In the genomic region with DNA sequence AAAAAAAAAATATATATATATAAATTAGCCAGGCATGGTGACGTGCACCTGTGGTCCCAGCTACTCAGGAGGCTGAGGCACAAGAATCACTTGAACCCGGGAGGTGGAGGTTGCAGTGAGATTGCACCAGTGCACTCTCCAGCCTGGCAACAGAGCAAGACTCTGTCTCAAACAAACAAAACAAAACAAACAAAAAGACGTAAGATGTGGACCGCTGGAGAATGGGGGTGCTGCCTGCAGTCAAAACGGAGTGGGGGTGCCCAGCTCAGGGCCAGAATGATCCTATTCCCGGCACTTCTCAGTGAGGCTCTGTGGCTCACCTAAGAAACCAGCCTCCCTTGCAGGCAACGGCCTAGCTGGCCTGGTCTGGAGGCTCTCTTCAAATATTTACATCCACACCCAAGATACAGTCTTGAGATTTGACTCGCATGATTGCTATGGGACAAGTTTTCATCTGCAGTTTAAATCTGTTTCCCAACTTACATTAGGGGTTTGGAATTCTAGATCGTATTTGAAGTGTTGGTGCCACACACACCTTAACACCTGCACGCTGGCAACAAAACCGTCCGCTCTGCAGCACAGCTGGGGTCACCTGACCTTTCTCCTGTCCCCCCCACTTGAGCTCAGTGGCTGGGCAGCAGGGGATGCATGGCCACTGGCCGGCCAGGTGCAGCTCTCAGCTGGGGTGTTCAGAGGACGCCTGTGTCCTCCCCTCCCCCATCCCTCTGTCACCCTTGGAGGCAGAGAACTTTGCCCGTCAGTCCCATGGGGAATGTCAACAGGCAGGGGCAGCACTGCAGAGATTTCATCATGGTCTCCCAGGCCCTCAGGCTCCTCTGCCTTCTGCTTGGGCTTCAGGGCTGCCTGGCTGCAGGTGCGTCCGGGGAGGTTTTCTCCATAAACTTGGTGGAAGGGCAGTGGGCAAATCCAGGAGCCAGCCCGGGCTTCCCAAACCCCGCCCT, we compare ENCODE assay signal across 16 cellular contexts. TPM values are rescaled to one million over a fixed set of nuclear protein-coding genes. Genes with fewer than 3 reads are reported as not detected.
DNase-seq lines count a peak whose midpoint lies in the region; ATAC-seq and TF ChIP-seq lines count a peak whose summit lies in the region.
"Had no signal": no experiment of that assay in that cellular context is flagged by ENCODE, and none has a peak within 500 bp of the region (broad histone marks: within the 10 kb centered on the region; RNA-seq: fewer than 3 reads in every experiment).

Gene F7, plus strand, starts transcription at position 760 of the 962 bp plus-strand sequence. Its CDS starts 51 bp downstream, at position 811.

- H3K4me1 ChIP-seq in transverse colon (peaks cover 0 to 11% (median 10%) of the 10 kb centered on the region in 4 donors), SJCRH30 (no peaks in the 10 kb centered on the region)

- peak; percentile 28 to 65 for DNase-seq in T47D (ENCODE audit: low read depth in 1 of 2, low spot score in 1 of 2)
- DNase-seq in MCF 10A (ENCODE audit: unreplicated experiment), result no peak
- peak; percentile 1 for DNase-seq in NCI-H1436 treated with DMSO at 0.1 percent for 48 hours (lab: John Stamatoyannopoulos, UW)
- peak; percentile 23 for DNase-seq in fibroblast of the aortic adventitia (ENCODE audit: low read depth)
- DNase-seq in transverse colon, result peak; percentile 17
- no peak for DNase-seq in midbrain (lab: John Stamatoyannopoulos, UW)
- DNase-seq in SJCRH30, result no peak
- DNase-seq: activated CD4-positive, alpha-beta T cell treated with anti-CD3 and anti-CD28 coated beads, Interleukin-2, amount 10 ng/mL, durations not matched to agents 7 days and 5 days; activated T-cell treated with anti-CD3 and anti-CD28 coated beads, Interleukin-2, amount 50 U/mL, for 4 hours; adrenal gland; heart right ventricle; left cardiac atrium; naive thymus-derived CD8-positive, alpha-beta T cell had no signal

- no peaks in the 10 kb centered on the region for H3K4me1 Mint-ChIP-seq in MCF 10A (ENCODE audit: insufficient read depth, unreplicated experiment)
- H3K4me1 Mint-ChIP-seq: activated CD4-positive, alpha-beta T cell treated with anti-CD3 and anti-CD28 coated beads, Interleukin-2, amount 10 ng/mL, durations not matched to agents 7 days and 5 days; central memory CD8-positive, alpha-beta T cell had no signal

- intact Hi-C loops in MCF 10A (cut with micrococcal nuclease) (no loop called here), transverse colon (cut with DNase I; ENCODE audit: low total_unique reads) (no loop called here)

- H3K36me3 ChIP-seq in transverse colon (no peaks in the 10 kb centered on the region), SJCRH30 (no peaks in the 10 kb centered on the region)
- H3K36me3 ChIP-seq: adrenal gland, heart right ventricle had no signal

- H3K27ac ChIP-seq in transverse colon (no peak within 1 kb of the TSS), SJCRH30 (no peak within 1 kb of the TSS)
- H3K27ac ChIP-seq: adrenal gland, heart right ventricle had no signal

- no peak for TF ChIP-seq EP300 in transverse colon (IDR thresholded peaks at IDR 0.05; ENCODE audit: low read depth)

- H3K36me3 Mint-ChIP-seq in MCF 10A (ENCODE audit: insufficient read depth, unreplicated experiment), result no peaks in the 10 kb centered on the region
- H3K36me3 Mint-ChIP-seq: naive thymus-derived CD8-positive, alpha-beta T cell had no signal

- 53% methylated on average over 18 of the region's 19 CpGs; no CpG with 5 or more reads in 1 of the 2 donors for WGBS in transverse colon (ENCODE audit: low coverage in 1 of 2), 2 donors

- H3K4me3 Mint-ChIP-seq in MCF 10A (ENCODE audit: unreplicated experiment), result no peak within 1 kb of the TSS
- H3K4me3 Mint-ChIP-seq: activated CD4-positive, alpha-beta T cell treated with anti-CD3 and anti-CD28 coated beads, Interleukin-2, amount 10 ng/mL, durations not matched to agents 7 days and 5 days; activated T-cell treated with anti-CD3 and anti-CD28 coated beads, Interleukin-2, amount 50 U/mL, for 4 hours; central memory CD8-positive, alpha-beta T cell had no signal

- H3K9me3 ChIP-seq in transverse colon (no peaks in the 10 kb centered on the region), SJCRH30 (replicated peaks) (no peaks in the 10 kb centered on the region)
- H3K9me3 ChIP-seq: adrenal gland, heart right ventricle had no signal

- in situ Hi-C loops in T47D (cut with HindIII; ENCODE audit: low pct_unique_long_range_greater_than_20kb, low sequenced_read_pairs), result no loop called here
- in situ Hi-C loops in transverse colon (cut with MboI; ENCODE audit: low pct_ligation_motif_present in 1 of 4, low pct_unique_long_range_greater_than_20kb in 1 of 4, low sequenced_read_pairs in 3 of 4), result no loop called here

- no peaks in the 10 kb centered on the region for H3K9me3 Mint-ChIP-seq in MCF 10A (ENCODE audit: unreplicated experiment)
- H3K9me3 Mint-ChIP-seq: activated CD4-positive, alpha-beta T cell treated with anti-CD3 and anti-CD28 coated beads, Interleukin-2, amount 10 ng/mL, durations not matched to agents 7 days and 5 days; activated T-cell treated with anti-CD3 and anti-CD28 coated beads, Interleukin-2, amount 50 U/mL, for 4 hours; central memory CD8-positive, alpha-beta T cell; naive thymus-derived CD8-positive, alpha-beta T cell had no signal

- no peak for TF ChIP-seq CTCF in MCF 10A (IDR thresholded peaks at IDR 0.05; ENCODE audit: unreplicated experiment)
- TF ChIP-seq CTCF in fibroblast of the aortic adventitia (IDR thresholded peaks at IDR 0.05; ENCODE audit: insufficient read depth, low read length), result no peak
- TF ChIP-seq CTCF in transverse colon (IDR thresholded peaks at IDR 0.05), result no peak

- BruUV-seq in MCF 10A (replicated peaks; lab: Mats Ljungman, UMichigan), result no TSS peak

- no peak for TF ChIP-seq POLR2A in transverse colon (IDR thresholded peaks at IDR 0.05)

- H3K4me3 ChIP-seq in fibroblast of the aortic adventitia (ENCODE audit: low read depth, low read length), result no peak within 1 kb of the TSS
- no peak within 1 kb of the TSS for H3K4me3 ChIP-seq in transverse colon
- H3K4me3 ChIP-seq in SJCRH30, result no peak within 1 kb of the TSS
- H3K4me3 ChIP-seq: adrenal gland, heart right ventricle had no signal

- H3K27ac Mint-ChIP-seq in MCF 10A (ENCODE audit: low read depth, unreplicated experiment), result no peak within 1 kb of the TSS
- H3K27ac Mint-ChIP-seq: activated CD4-positive, alpha-beta T cell treated with anti-CD3 and anti-CD28 coated beads, Interleukin-2, amount 10 ng/mL, durations not matched to agents 7 days and 5 days had no signal

- CTCF ChIA-PET in MCF 10A (lab: Yijun Ruan, JAX), result interaction anchor here (0.5 to 0.7 kb wide), 2 partner anchors 42 to 72 kb away, joined by 3 read pairs; no protein-coding TSS in a partner anchor

- H3K27me3 Mint-ChIP-seq in MCF 10A (ENCODE audit: insufficient read depth, unreplicated experiment), result no peaks in the 10 kb centered on the region
- H3K27me3 Mint-ChIP-seq: central memory CD8-positive, alpha-beta T cell had no signal

- peaks cover 16% of the 10 kb centered on the region for H3K27me3 ChIP-seq in transverse colon
- H3K27me3 ChIP-seq in SJCRH30, result no peaks in the 10 kb centered on the region; the same call in 1 of the 2 replicates

- POLR2A ChIA-PET in MCF 10A (lab: Yijun Ruan, JAX), result no interaction called here

- ATAC-seq in HG03432 (IDR thresholded peaks at IDR 0.05; ENCODE audit: unreplicated experiment), result no peak
- ATAC-seq: activated T-cell treated with anti-CD3 and anti-CD28 coated beads, Interleukin-2, amount 50 U/mL, for 4 hours; heart right ventricle; left cardiac atrium; naive thymus-derived CD8-positive, alpha-beta T cell had no signal

RNA-seq across cellular contexts. Expression of gene F7, which starts in this region (rescaled TPM):
- total RNA-seq in MCF 10A (2022), result not detected in 2 replicates
- total RNA-seq in fibroblast of the aortic adventitia (ENCODE audit: low replicate concordance), result under 0.01 TPM in 1 of 2 replicates, not detected in the other
- total RNA-seq in transverse colon, result not detected
- total RNA-seq in SJCRH30 (2014; rRNA removed; shearing (Covaris generic)), result not detected in 2 replicates
- total RNA-seq: activated CD4-positive, alpha-beta T cell treated with anti-CD3 and anti-CD28 coated beads, Interleukin-2, amount 10 ng/mL, durations not matched to agents 7 days and 5 days; T-helper 2 cell treated with Interferon-gamma antibody and Interleukin-4, amounts not matched to agents 100 ng/mL and 5 ng/mL, for 36 hours had no signal

Comparison
In these comparisons a context has a peak if more than half of its experiments do, and no peak if none do; other contexts are left out.
1. DNase-seq: peak in T47D (2 of 2) and NCI-H1436 treated with DMSO at 0.1 percent for 48 hours (single experiment); none in MCF 10A (single experiment), midbrain (single experiment) and SJCRH30 (0 of 2).
2. Peak in DNase-seq in fibroblast of the aortic adventitia; RNA of the gene not detected or under 1 TPM.
3. Peak in DNase-seq in transverse colon; RNA of the gene not detected or under 1 TPM.